Comparison of ENCODE assay signal across 15 cellular contexts in the genomic region with DNA sequence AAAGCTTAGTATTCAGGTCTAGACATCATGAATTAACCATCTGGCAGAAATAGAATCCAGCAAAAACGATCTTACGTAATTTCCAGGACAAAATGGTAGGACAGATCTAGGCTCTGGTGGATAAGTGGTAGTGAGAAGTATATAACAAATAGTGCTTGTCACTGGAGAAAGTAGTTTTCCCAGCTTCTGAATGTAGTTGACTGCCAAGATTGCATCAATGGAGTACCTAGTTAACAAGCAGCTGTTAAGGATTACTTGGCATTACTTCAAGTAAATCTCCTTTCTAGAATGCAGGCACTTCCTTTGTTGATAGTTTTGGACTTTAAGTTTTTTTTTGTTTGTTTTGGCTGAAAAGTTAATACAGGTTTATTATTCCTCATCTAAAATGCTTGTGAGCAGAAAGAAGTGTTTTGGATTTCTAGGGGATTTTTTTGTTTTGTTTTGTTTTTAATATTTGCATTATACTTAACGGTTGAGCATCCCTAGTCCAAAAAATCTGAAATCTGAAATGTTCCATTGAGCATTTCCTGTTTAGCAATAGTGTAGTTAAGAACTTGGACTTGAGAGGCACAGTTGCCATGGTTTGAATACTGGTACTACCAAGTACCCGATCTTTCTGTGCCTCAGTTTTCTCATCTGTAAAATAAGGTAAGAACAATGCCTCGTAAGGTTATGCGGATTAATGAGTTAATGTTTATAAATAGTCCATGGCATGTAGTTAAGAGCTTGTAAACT. TPM values are rescaled to one million over a fixed set of nuclear protein-coding genes. Genes with fewer than 3 reads are reported as not detected.
A peak's percentile ranks its signal among the peaks of the same experiment; 100 is the strongest.
DNase-seq lines count a peak whose midpoint lies in the region; ATAC-seq, FAIRE-seq and TF ChIP-seq lines count a peak whose summit lies in the region.
"Had no signal": no experiment of that assay in that cellular context is flagged by ENCODE, and none has a peak within 500 bp of the region (broad histone marks: within the 10 kb centered on the region; RNA-seq: fewer than 3 reads in every experiment).

No MANE protein-coding gene starts in this region.

- H3K36me3 Mint-ChIP-seq in endothelial cell (ENCODE audit: low read depth, unreplicated experiment), result peaks cover 8% of the 10 kb centered on the region

- in situ Hi-C loops in GM23248 (cut with MboI), result no loop called here

- H3K4me1 Mint-ChIP-seq in endothelial cell (ENCODE audit: unreplicated experiment), result peaks cover 4% of the 10 kb centered on the region

- H3K4me3 ChIP-seq in fibroblast of mammary gland (ENCODE audit: control insufficient read depth, low read depth, low read length) (no peak overlapping the region), prostate gland (no peak overlapping the region), GM23248 (no peak overlapping the region)
- H3K4me3 ChIP-seq: Peyer's patch had no signal

- no peak overlapping the region for H3K27ac Mint-ChIP-seq in endothelial cell (ENCODE audit: unreplicated experiment)

- no peak overlapping the region for H3K9ac ChIP-seq in GM23248
- H3K9ac ChIP-seq: KMS-11 had no signal

- no peak overlapping the region for H3K27ac ChIP-seq in prostate gland
- H3K27ac ChIP-seq in GM23248, result no peak overlapping the region
- H3K27ac ChIP-seq: KMS-11, Peyer's patch had no signal

- H3K4me3 Mint-ChIP-seq in endothelial cell (ENCODE audit: unreplicated experiment), result no peak overlapping the region
- H3K4me3 Mint-ChIP-seq: CD8-positive, alpha-beta memory T cell; naive thymus-derived CD4-positive, alpha-beta T cell had no signal

- H3K4me2 ChIP-seq in GM23248 (ENCODE audit: unreplicated experiment), result no peak overlapping the region
- H3K4me2 ChIP-seq: KMS-11 had no signal

- no peak overlapping the region for H2AFZ ChIP-seq in GM23248

- H3F3A ChIP-seq in GM23248 (ENCODE audit: insufficient read depth), result 0 out of 2 replicates have a peak, but pooled peaks cover 5% of the 10 kb centered on the region

- no peak for TF ChIP-seq POLR2A in GM12892 (IDR thresholded peaks at IDR 0.05; ENCODE audit: low read depth, low read length)
- no peak for TF ChIP-seq POLR2A in prostate gland (IDR thresholded peaks at IDR 0.05)

- no peak for TF ChIP-seq CTCF in fibroblast of mammary gland (conservative IDR thresholded peaks at IDR 0.05; ENCODE audit: control insufficient read depth, insufficient read depth, low read depth, low read length)
- TF ChIP-seq CTCF in prostate gland (IDR thresholded peaks at IDR 0.05), result no peak
- no peak for TF ChIP-seq CTCF in endothelial cell (IDR thresholded peaks at IDR 0.05; ENCODE audit: unreplicated experiment)

- H3K9me3 ChIP-seq in prostate gland (no peaks in the 10 kb centered on the region), GM23248 (ENCODE audit: low read depth) (no peaks in the 10 kb centered on the region)
- H3K9me3 ChIP-seq: Peyer's patch had no signal

- no peaks in the 10 kb centered on the region for H3K27me3 Mint-ChIP-seq in endothelial cell (ENCODE audit: unreplicated experiment)
- H3K27me3 Mint-ChIP-seq: CD8-positive, alpha-beta memory T cell; naive thymus-derived CD4-positive, alpha-beta T cell had no signal

- H3K79me2 ChIP-seq in GM23248 (ENCODE audit: insufficient read depth), result peaks cover 27% of the 10 kb centered on the region

- H3K27me3 ChIP-seq in prostate gland (replicated peaks; ENCODE audit: insufficient read depth), result no peaks in the 10 kb centered on the region
- H3K27me3 ChIP-seq in GM23248 (replicated peaks; ENCODE audit: insufficient read depth), result no peaks in the 10 kb centered on the region
- H3K27me3 ChIP-seq: Peyer's patch had no signal

- 30% methylated on average over 6 of the region's 6 CpGs for WGBS in prostate gland
- WGBS in GM23248 (ENCODE audit: low coverage in 1 of 2, low lambda C conversion rate in 2 of 2, missing lambda C conversion rate in 2 of 2), 2 experiments, result 86 to 90% methylated on average over 6 of the region's 6 CpGs

- H3K36me3 ChIP-seq in prostate gland (no peaks in the 10 kb centered on the region), GM23248 (ENCODE audit: low read depth) (no peaks in the 10 kb centered on the region)

- H3K9me3 Mint-ChIP-seq in endothelial cell (ENCODE audit: unreplicated experiment), result no peaks in the 10 kb centered on the region
- H3K9me3 Mint-ChIP-seq: CD8-positive, alpha-beta memory T cell; naive thymus-derived CD4-positive, alpha-beta T cell had no signal

- peak; percentile 80 for FAIRE-seq in GM12892 (lab: Jason Lieb, UNC)

- DNase-seq in GM12892 (ENCODE audit: insufficient read length) (no peak), NCI-H446 treated with DMSO at 0.1 percent for 48 hours (lab: John Stamatoyannopoulos, UW) (peak; percentile 43), fibroblast of mammary gland (ENCODE audit: low read depth) (peak; percentile 62), prostate gland (ENCODE audit: low spot score) (peak; percentile 18), endothelial cell (ENCODE audit: low spot score) (no peak), GM23248 (no peak)
- DNase-seq: activated CD4-positive, alpha-beta T cell treated with anti-CD3 and anti-CD28 coated beads, Interleukin-2, amount 50 U/mL, for 48 hours; activated effector memory CD4-positive, alpha-beta T cell treated with anti-CD3 and anti-CD28 coated beads, Interleukin-2, amount 50 U/mL, for 16 hours; caudate nucleus; CD8-positive, alpha-beta memory T cell; naive thymus-derived CD4-positive, alpha-beta T cell; NCI-H2227 treated with DMSO at 0.1 percent for 48 hours; Peyer's patch had no signal

- H3K4me1 ChIP-seq in prostate gland (replicated peaks) (no peaks in the 10 kb centered on the region), GM23248 (ENCODE audit: insufficient read depth) (no peaks in the 10 kb centered on the region)

- H3K9me2 ChIP-seq in GM23248 (ENCODE audit: insufficient read depth), result no peaks in the 10 kb centered on the region

- no peak for ATAC-seq in GM21576 (IDR thresholded peaks at IDR 0.05; ENCODE audit: unreplicated experiment)
- ATAC-seq: naive thymus-derived CD4-positive, alpha-beta T cell had no signal

- intact Hi-C loops in prostate gland (cut with DNase I), result no loop called here

- H4K20me1 ChIP-seq in GM23248 (ENCODE audit: insufficient read depth), result no peaks in the 10 kb centered on the region

RNA-seq across cellular contexts. Expression of a gene that starts 20.3 kb away (rescaled TPM):
- 10.2 TPM for polyA plus RNA-seq in GM12892 (2012; ENCODE audit: missing spikeins)
- total RNA-seq in prostate gland, result 10 to 100 TPM; 18.9 to 21.7 TPM
- 48.1 TPM for total RNA-seq in endothelial cell (ENCODE audit: unreplicated experiment)
- 23.1 and 25.4 TPM in 2 replicates for total RNA-seq in GM23248 (2014; rRNA removed; shearing (Covaris generic))
- 29.5 and 30.5 TPM in 2 replicates for polyA plus RNA-seq in GM23248 (2016; fragmentation: Nextera tagmentation; extraction: Ambion mirVana)

RNA-seq across cellular contexts. Expression of a gene that starts 20.4 kb away (rescaled TPM):
- polyA plus RNA-seq in GM12892 (2012; ENCODE audit: missing spikeins), result 26.6 TPM
- total RNA-seq in prostate gland (10 to 100 TPM; 13.0 to 29.7 TPM), endothelial cell (ENCODE audit: unreplicated experiment) (40.8 TPM)
- total RNA-seq in GM23248 (2014; rRNA removed; shearing (Covaris generic)), result 21.3 and 25.4 TPM in 2 replicates
- 12.0 and 12.1 TPM in 2 replicates for polyA plus RNA-seq in GM23248 (2016; fragmentation: Nextera tagmentation; extraction: Ambion mirVana)

RNA-seq across cellular contexts. Expression of a gene that starts 36.8 kb away (rescaled TPM):
- polyA plus RNA-seq in GM12892 (2012; ENCODE audit: missing spikeins), result 74.4 TPM
- 100 to 1,000 TPM; 141 to 154 TPM for total RNA-seq in prostate gland
- 54.8 TPM for total RNA-seq in endothelial cell (ENCODE audit: unreplicated experiment)
- 142 and 151 TPM in 2 replicates for total RNA-seq in GM23248 (2014; rRNA removed; shearing (Covaris generic))
- 122 and 125 TPM in 2 replicates for polyA plus RNA-seq in GM23248 (2016; fragmentation: Nextera tagmentation; extraction: Ambion mirVana)

RNA-seq across cellular contexts. Expression of a gene that starts 37.1 kb away (rescaled TPM):
- 30.1 TPM for polyA plus RNA-seq in GM12892 (2012; ENCODE audit: missing spikeins)
- total RNA-seq in prostate gland, result 10 to 100 TPM; 23.9 to 44.0 TPM
- total RNA-seq in endothelial cell (ENCODE audit: unreplicated experiment), result 35.8 TPM
- 14.1 and 22.0 TPM in 2 replicates for total RNA-seq in GM23248 (2014; rRNA removed; shearing (Covaris generic))
- polyA plus RNA-seq in GM23248 (2016; fragmentation: Nextera tagmentation; extraction: Ambion mirVana), result 9.0 and 9.3 TPM in 2 replicates

RNA-seq across cellular contexts. Expression of a gene that starts 51.0 kb away (rescaled TPM):
- polyA plus RNA-seq in GM12892 (2012; ENCODE audit: missing spikeins), result 4.3 TPM
- total RNA-seq in prostate gland, result 10 to 100 TPM; 15.2 to 19.9 TPM
- 12.4 TPM for total RNA-seq in endothelial cell (ENCODE audit: unreplicated experiment)
- 3.8 TPM in 2 replicates for total RNA-seq in GM23248 (2014; rRNA removed; shearing (Covaris generic))
- 2.8 and 3.2 TPM in 2 replicates for polyA plus RNA-seq in GM23248 (2016; fragmentation: Nextera tagmentation; extraction: Ambion mirVana)

Comparison
In these comparisons a context has a peak if more than half of its experiments do, and no peak if none do; other contexts are left out.
1. DNase-seq: peak in NCI-H446 treated with DMSO at 0.1 percent for 48 hours (single experiment), fibroblast of mammary gland (single experiment) and prostate gland (single experiment); none in GM12892 (single experiment), endothelial cell (single experiment) and GM23248 (single experiment).